Comparison of ENCODE assay signal across 1 cellular context in genomic region chr9:131099088-131099611, GRCh38.
TF ChIP-seq lines count a peak whose summit lies in the region.

No MANE protein-coding gene starts in this region.

TF ChIP-seq in H1, 55 proteins besides CTCF, POLR2A, EP300 and RAD21:
- TF ChIP-seq KDM1A (IDR thresholded peaks at IDR 0.05; ENCODE audit: borderline replicate concordance, low read length): no peak
- no peak for TF ChIP-seq SIX5 (IDR thresholded peaks at IDR 0.05; ENCODE audit: low read depth, low read length)
- no peak for TF ChIP-seq CHD1 (IDR thresholded peaks at IDR 0.05; ENCODE audit: low read depth, low read length)
- TF ChIP-seq FOSL1 (IDR thresholded peaks at IDR 0.05; ENCODE audit: insufficient read depth, low read depth, low read length): no peak
- TF ChIP-seq JUND (IDR thresholded peaks at IDR 0.05; ENCODE audit: low read length): no peak
- TF ChIP-seq RXRA (IDR thresholded peaks at IDR 0.05; ENCODE audit: insufficient read depth, low read depth, low read length): no peak
- TF ChIP-seq SAP30 (IDR thresholded peaks at IDR 0.05; ENCODE audit: insufficient read depth, insufficient replicate concordance, low read length): no peak
